ENCODE assay signal across 1 cellular context in the genomic region with DNA sequence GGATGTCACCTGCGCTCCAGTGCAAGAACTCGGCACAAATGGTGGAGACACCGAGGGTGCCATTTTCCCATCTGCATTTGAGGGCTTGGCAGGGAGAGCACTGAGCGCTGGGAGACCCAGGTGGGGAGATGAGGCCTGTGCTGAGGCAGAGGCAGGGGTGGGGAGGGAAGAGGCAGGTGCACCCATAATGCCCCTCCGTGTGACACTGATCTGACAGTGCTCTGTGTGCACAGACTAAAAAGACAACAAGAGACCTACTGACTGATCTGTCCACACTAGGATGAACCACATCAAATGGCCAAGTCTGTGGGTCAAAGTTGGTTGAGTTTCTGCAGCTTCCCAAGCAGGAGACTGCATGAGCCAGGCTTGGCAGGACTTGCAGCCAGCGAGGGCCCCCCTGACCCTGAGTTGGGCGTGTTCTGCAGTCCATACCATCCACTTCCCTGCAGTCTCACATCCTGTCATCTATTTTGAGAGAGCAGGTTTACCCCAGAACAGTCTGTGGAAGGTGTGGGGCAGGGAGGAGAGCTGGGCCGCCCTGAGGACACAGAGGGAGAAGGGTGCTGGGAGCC.
TF ChIP-seq lines count a peak whose summit lies in the region.

No MANE protein-coding gene starts in this region.

TF ChIP-seq in HCT116, 20 proteins besides CTCF, POLR2A, EP300 and RAD21 (continued from another document):
- TF ChIP-seq, protein P1, sequence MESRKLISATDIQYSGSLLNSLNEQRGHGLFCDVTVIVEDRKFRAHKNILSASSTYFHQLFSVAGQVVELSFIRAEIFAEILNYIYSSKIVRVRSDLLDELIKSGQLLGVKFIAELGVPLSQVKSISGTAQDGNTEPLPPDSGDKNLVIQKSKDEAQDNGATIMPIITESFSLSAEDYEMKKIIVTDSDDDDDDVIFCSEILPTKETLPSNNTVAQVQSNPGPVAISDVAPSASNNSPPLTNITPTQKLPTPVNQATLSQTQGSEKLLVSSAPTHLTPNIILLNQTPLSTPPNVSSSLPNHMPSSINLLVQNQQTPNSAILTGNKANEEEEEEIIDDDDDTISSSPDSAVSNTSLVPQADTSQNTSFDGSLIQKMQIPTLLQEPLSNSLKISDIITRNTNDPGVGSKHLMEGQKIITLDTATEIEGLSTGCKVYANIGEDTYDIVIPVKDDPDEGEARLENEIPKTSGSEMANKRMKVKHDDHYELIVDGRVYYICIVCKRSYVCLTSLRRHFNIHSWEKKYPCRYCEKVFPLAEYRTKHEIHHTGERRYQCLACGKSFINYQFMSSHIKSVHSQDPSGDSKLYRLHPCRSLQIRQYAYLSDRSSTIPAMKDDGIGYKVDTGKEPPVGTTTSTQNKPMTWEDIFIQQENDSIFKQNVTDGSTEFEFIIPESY (IDR thresholded peaks at IDR 0.05; ENCODE audit: extremely low read depth, insufficient replicate concordance, low read length), result no peak
- TF ChIP-seq, protein P2, sequence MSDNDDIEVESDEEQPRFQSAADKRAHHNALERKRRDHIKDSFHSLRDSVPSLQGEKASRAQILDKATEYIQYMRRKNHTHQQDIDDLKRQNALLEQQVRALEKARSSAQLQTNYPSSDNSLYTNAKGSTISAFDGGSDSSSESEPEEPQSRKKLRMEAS (IDR thresholded peaks at IDR 0.05), result no peak
- TF ChIP-seq ZFX (IDR thresholded peaks at IDR 0.05) (no peak), EZH2 (IDR thresholded peaks at IDR 0.05) (no peak), POLR2AphosphoS5 (IDR thresholded peaks at IDR 0.05; ENCODE audit: low read depth, low read length) (no peak), CEBPB (IDR thresholded peaks at IDR 0.05; ENCODE audit: low read depth) (no peak), JUND (IDR thresholded peaks at IDR 0.05) (no peak), SRF (IDR thresholded peaks at IDR 0.05; ENCODE audit: low read depth) (no peak), SIN3A (IDR thresholded peaks at IDR 0.05; ENCODE audit: low read depth) (no peak), CBX3 (IDR thresholded peaks at IDR 0.05; ENCODE audit: low read depth) (no peak)
- TF ChIP-seq, protein P3, sequence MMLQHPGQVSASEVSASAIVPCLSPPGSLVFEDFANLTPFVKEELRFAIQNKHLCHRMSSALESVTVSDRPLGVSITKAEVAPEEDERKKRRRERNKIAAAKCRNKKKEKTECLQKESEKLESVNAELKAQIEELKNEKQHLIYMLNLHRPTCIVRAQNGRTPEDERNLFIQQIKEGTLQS (IDR thresholded peaks at IDR 0.05), result no peak
